In the genomic region with DNA sequence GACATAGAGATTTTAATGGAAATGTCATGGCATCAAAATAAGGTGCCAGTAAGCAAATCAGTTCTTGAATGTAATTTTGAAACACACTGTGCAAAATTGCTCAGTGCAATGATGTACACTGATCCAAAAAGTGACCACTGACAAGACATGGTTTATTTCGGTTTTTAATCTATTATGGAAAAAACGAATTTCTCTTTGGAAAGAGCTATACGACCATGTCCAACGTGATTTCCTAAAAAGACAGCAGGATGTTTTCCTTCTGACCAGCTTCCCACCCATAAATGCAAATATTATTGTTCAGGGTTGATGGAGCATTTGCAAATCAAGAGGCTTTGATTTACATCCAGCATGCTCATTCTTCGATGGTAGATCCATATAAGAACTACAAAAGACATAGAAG, we compare ENCODE assay signal across 11 cellular contexts. TPM values are rescaled to one million over a fixed set of nuclear protein-coding genes. Genes with fewer than 3 reads are reported as not detected.
"Had no signal": no experiment of that assay in that cellular context is flagged by ENCODE, and none has a peak within 500 bp of the region (broad histone marks: within the 10 kb centered on the region; RNA-seq: fewer than 3 reads in every experiment).

No MANE protein-coding gene starts in this region.

- H3K36me3 ChIP-seq: HAP-1 had no signal

- H3K4me1 ChIP-seq: HAP-1 had no signal

- H3K9me3 ChIP-seq: HAP-1 had no signal

- H3K4me2 ChIP-seq: GM23338 had no signal

- FAIRE-seq: H1, H54 had no signal

- DNase-seq: GM23248, GOT3, H7, H9, HCEC 1CT, HFFc6 had no signal

- H3K9ac ChIP-seq: GM23248 had no signal

- H3K27ac ChIP-seq: GM23248 had no signal

- H3K4me3 ChIP-seq: GM23248, GM23338, HAP-1 had no signal

- ATAC-seq: GM23338, HCT116 had no signal

RNA-seq across cellular contexts. Expression of gene MAGEA1, which starts 17.1 kb away (rescaled TPM):
- total RNA-seq: GM23248, GM23338, H1, H7, H9, HFFc6 had no signal
- polyA plus RNA-seq: GM23248, GM23338, H1 had no signal
